ENCODE assay signal across 18 cellular contexts in the genomic region with DNA sequence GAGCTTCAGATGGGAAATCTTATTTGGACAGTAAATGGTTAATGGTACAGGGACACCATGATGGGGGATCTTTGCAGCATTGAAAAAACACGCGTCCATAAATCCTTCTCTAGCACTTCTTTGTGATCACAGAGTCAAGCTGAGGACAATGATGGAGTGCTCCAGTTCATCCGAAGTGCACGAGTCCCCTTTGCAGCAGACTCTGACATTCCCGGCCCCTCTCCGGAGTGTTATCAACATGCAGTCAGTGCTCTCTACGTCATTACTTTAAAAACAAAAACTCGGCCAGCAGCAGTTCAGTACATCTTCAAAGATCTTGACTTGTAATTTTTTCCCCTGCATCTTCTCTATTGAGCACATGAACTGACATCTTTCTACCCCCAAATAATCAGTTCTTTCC.
A peak's percentile ranks its signal among the peaks of the same experiment; 100 is the strongest.
DNase-seq lines count a peak whose midpoint lies in the region; ATAC-seq and TF ChIP-seq lines count a peak whose summit lies in the region.
"Had no signal": no experiment of that assay in that cellular context is flagged by ENCODE, and none has a peak within 500 bp of the region (broad histone marks: within the 10 kb centered on the region; RNA-seq: fewer than 3 reads in every experiment).

No MANE protein-coding gene starts in this region.

- in situ Hi-C loops in brain microvascular endothelial cell (cut with HindIII; ENCODE audit: low pct_ligation_motif_present, low sequenced_read_pairs), result no loop called here

- H4K20me1 ChIP-seq in GM23338 (replicated peaks; ENCODE audit: insufficient read depth), result no peaks in the 10 kb centered on the region
- H4K20me1 ChIP-seq in osteoblast (ENCODE audit: insufficient read depth, low read length), result no peaks in the 10 kb centered on the region

- no peak overlapping the region for H3K4me2 ChIP-seq in GM23338
- no peak overlapping the region for H3K4me2 ChIP-seq in osteoblast (ENCODE audit: insufficient read depth, low read length)

- no peak overlapping the region for H3K27ac Mint-ChIP-seq in GM23338
- H3K27ac Mint-ChIP-seq: activated CD8-positive, alpha-beta memory T cell treated with anti-CD3 and anti-CD28 coated beads, Interleukin-2, amount 10 ng/mL, durations not matched to agents 7 days and 5 days; CD14-positive monocyte; naive thymus-derived CD4-positive, alpha-beta T cell; stimulated activated effector memory CD8-positive, alpha-beta T cell treated with anti-CD3 and anti-CD28 coated beads, Interleukin-12 subunit alpha, Interleukin-12 subunit beta, amount 100 ng/mL, for 72 hours had no signal

- no peak for TF ChIP-seq CTCF in GM23338 (conservative IDR thresholded peaks at IDR 0.05; ENCODE audit: low read depth in 2 of 2)
- TF ChIP-seq CTCF in brain microvascular endothelial cell (IDR thresholded peaks at IDR 0.05; ENCODE audit: low read depth, low read length, missing control alignments), result no peak
- TF ChIP-seq CTCF in heart left ventricle (IDR thresholded peaks at IDR 0.05), result no peak
- TF ChIP-seq CTCF in osteoblast (IDR thresholded peaks at IDR 0.05; ENCODE audit: extremely low read depth, low read depth, low read length), result no peak

- ATAC-seq in GM23338, result no peak
- peak; percentile 60 to 78 (median 70) for ATAC-seq in heart left ventricle
- ATAC-seq in GM19455 (IDR thresholded peaks at IDR 0.05; ENCODE audit: unreplicated experiment), result no peak
- ATAC-seq in GM18907 (IDR thresholded peaks at IDR 0.05; ENCODE audit: unreplicated experiment), result no peak
- ATAC-seq: activated CD8-positive, alpha-beta memory T cell treated with anti-CD3 and anti-CD28 coated beads, Interleukin-2, amount 10 ng/mL, durations not matched to agents 7 days and 5 days; naive thymus-derived CD4-positive, alpha-beta T cell; stimulated activated effector memory CD8-positive, alpha-beta T cell treated with anti-CD3 and anti-CD28 coated beads, Interleukin-12 subunit alpha, Interleukin-12 subunit beta, amount 100 ng/mL, for 72 hours had no signal

- H3K4me1 ChIP-seq in GM23338 (ENCODE audit: insufficient read depth), result no peaks in the 10 kb centered on the region
- peaks cover 0 to 19% (median 8%) of the 10 kb centered on the region in 12 donors for H3K4me1 ChIP-seq in heart left ventricle
- H3K4me1 ChIP-seq in osteoblast (ENCODE audit: insufficient read depth, low read length), result peaks cover under 1% of the 10 kb centered on the region

- no peaks in the 10 kb centered on the region for H3K27me3 ChIP-seq in GM23338 (ENCODE audit: insufficient read depth)
- no peaks in the 10 kb centered on the region for H3K27me3 ChIP-seq in brain microvascular endothelial cell (replicated peaks)
- no peaks in the 10 kb centered on the region for H3K27me3 ChIP-seq in heart left ventricle
- H3K27me3 ChIP-seq in osteoblast (ENCODE audit: insufficient read depth, low read length), result no peaks in the 10 kb centered on the region

- H3K36me3 ChIP-seq in GM23338 (ENCODE audit: insufficient read depth) (no peaks in the 10 kb centered on the region; the same call in 1 of the 2 replicates), brain microvascular endothelial cell (replicated peaks) (peaks cover 3% of the 10 kb centered on the region), heart left ventricle (no peaks in the 10 kb centered on the region), osteoblast (ENCODE audit: insufficient read depth, low read length) (peaks cover 17% of the 10 kb centered on the region)

- H3K9me3 ChIP-seq in heart left ventricle (no peaks in the 10 kb centered on the region), osteoblast (ENCODE audit: low read depth, low read length) (no peaks in the 10 kb centered on the region)

- no peak for DNase-seq in GM23338 (ENCODE audit: low spot score)
- DNase-seq in brain microvascular endothelial cell, result peak; percentile 97
- DNase-seq in heart left ventricle, result peak in 1 of 5 donors; percentile 49
- DNase-seq in osteoblast (ENCODE audit: insufficient read length, low spot score, missing footprints), result peak; percentile 43
- no peak for DNase-seq in NCI-H345 treated with DMSO at 0.1 percent for 48 hours (lab: John Stamatoyannopoulos, UW; ENCODE audit: unreplicated experiment)
- DNase-seq in HEK293T (ENCODE audit: extremely low spot score), result no peak
- DNase-seq: activated CD4-positive, CD25-positive, alpha-beta regulatory T cell treated with anti-CD3 and anti-CD28 coated beads, Interleukin-2, amount 50 U/mL, for 72 hours; activated CD8-positive, alpha-beta memory T cell treated with anti-CD3 and anti-CD28 coated beads, Interleukin-2, amount 10 ng/mL, durations not matched to agents 7 days and 5 days; activated gamma-delta T cell; GDM1; naive thymus-derived CD4-positive, alpha-beta T cell; NCI-H1436 treated with DMSO at 0.1 percent for 48 hours; T1000; trophoblast cell had no signal

- H3K27ac ChIP-seq in GM23338 (ENCODE audit: low read depth), result 0 out of 2 replicates have a peak overlapping the region, but pooled peaks have one; percentile 16
- H3K27ac ChIP-seq in brain microvascular endothelial cell, result peak overlapping the region; percentile 94
- H3K27ac ChIP-seq in heart left ventricle, result peak overlapping the region in 1 of 12 donors; percentile 24
- no peak overlapping the region for H3K27ac ChIP-seq in osteoblast (ENCODE audit: low read depth, low read length)

- H3K79me2 ChIP-seq in GM23338 (replicated peaks; ENCODE audit: insufficient read depth) (no peaks in the 10 kb centered on the region), osteoblast (ENCODE audit: insufficient read depth, low read length) (no peaks in the 10 kb centered on the region)

- no peak for TF ChIP-seq POLR2A in heart left ventricle (IDR thresholded peaks at IDR 0.05)

- WGBS in heart left ventricle, 4 donors, result 22 to 29% (median 29%) methylated on average over 8 of the region's 8 CpGs

- peaks cover 1% of the 10 kb centered on the region for H3K27me3 Mint-ChIP-seq in GM23338 (ENCODE audit: insufficient read depth, low read depth, poor library complexity)
- H3K27me3 Mint-ChIP-seq: activated CD8-positive, alpha-beta memory T cell treated with anti-CD3 and anti-CD28 coated beads, Interleukin-2, amount 10 ng/mL, durations not matched to agents 7 days and 5 days; naive thymus-derived CD4-positive, alpha-beta T cell had no signal

- no peaks in the 10 kb centered on the region for H3F3A ChIP-seq in GM23338 (replicated peaks; ENCODE audit: low read depth)

- POLR2A ChIA-PET in HEK293T (lab: Yijun Ruan, JAX), result no interaction called here

- H3K4me3 ChIP-seq in GM23338, result no peak overlapping the region
- no peak overlapping the region for H3K4me3 ChIP-seq in brain microvascular endothelial cell (ENCODE audit: low read depth, low read length)
- peak overlapping the region in 1 of 12 donors; percentile 13 for H3K4me3 ChIP-seq in heart left ventricle
- no peak overlapping the region for H3K4me3 ChIP-seq in osteoblast (ENCODE audit: insufficient read depth, low read length)

- H3K36me3 Mint-ChIP-seq in GM23338 (ENCODE audit: low read depth), result peaks cover 20% of the 10 kb centered on the region

- no peak overlapping the region for H2AFZ ChIP-seq in GM23338
- H2AFZ ChIP-seq in osteoblast (ENCODE audit: low read length), result no peak overlapping the region

- no peak overlapping the region for H3K4me3 Mint-ChIP-seq in GM23338
- H3K4me3 Mint-ChIP-seq: activated CD8-positive, alpha-beta memory T cell treated with anti-CD3 and anti-CD28 coated beads, Interleukin-2, amount 10 ng/mL, durations not matched to agents 7 days and 5 days; CD14-positive monocyte; naive thymus-derived CD4-positive, alpha-beta T cell; stimulated activated effector memory CD8-positive, alpha-beta T cell treated with anti-CD3 and anti-CD28 coated beads, Interleukin-12 subunit alpha, Interleukin-12 subunit beta, amount 100 ng/mL, for 72 hours had no signal

- H3K9me2 ChIP-seq in GM23338 (ENCODE audit: insufficient read depth), result no peaks in the 10 kb centered on the region

- H3K9me3 Mint-ChIP-seq in GM23338, result no peaks in the 10 kb centered on the region
- H3K9me3 Mint-ChIP-seq: CD14-positive monocyte; naive thymus-derived CD4-positive, alpha-beta T cell; stimulated activated effector memory CD8-positive, alpha-beta T cell treated with anti-CD3 and anti-CD28 coated beads, Interleukin-12 subunit alpha, Interleukin-12 subunit beta, amount 100 ng/mL, for 72 hours had no signal

- CTCF ChIA-PET in HEK293T (lab: Yijun Ruan, JAX), result interaction anchor here (0.7 to 1.2 kb wide), 3 partner anchors 189 to 353 kb away, joined by 3 to 7 read pairs (median 4); no protein-coding TSS in a partner anchor

- H3K4me1 Mint-ChIP-seq in GM23338, result no peaks in the 10 kb centered on the region
- H3K4me1 Mint-ChIP-seq: activated CD8-positive, alpha-beta memory T cell treated with anti-CD3 and anti-CD28 coated beads, Interleukin-2, amount 10 ng/mL, durations not matched to agents 7 days and 5 days; naive thymus-derived CD4-positive, alpha-beta T cell; stimulated activated effector memory CD8-positive, alpha-beta T cell treated with anti-CD3 and anti-CD28 coated beads, Interleukin-12 subunit alpha, Interleukin-12 subunit beta, amount 100 ng/mL, for 72 hours had no signal

- intact Hi-C loops in heart left ventricle (cut with DNase I), result no loop called here

TF ChIP-seq in HEK293T, 16 proteins besides CTCF, POLR2A, EP300 and RAD21:
- TF ChIP-seq FOXM1 (IDR thresholded peaks at IDR 0.05; ENCODE audit: borderline replicate concordance), result no peak
- TF ChIP-seq ZNF384 (IDR thresholded peaks at IDR 0.05), result no peak
- no peak for TF ChIP-seq FOXA1 (IDR thresholded peaks at IDR 0.05)

Comparison
In these comparisons a context has a peak if more than half of its experiments do, and no peak if none do; other contexts are left out.
1. ATAC-seq: peak in heart left ventricle (4 of 4); none in GM23338 (single experiment), GM19455 (single experiment) and GM18907 (single experiment).
2. DNase-seq: peak in brain microvascular endothelial cell (single experiment) and osteoblast (single experiment); none in GM23338 (single experiment), NCI-H345 treated with DMSO at 0.1 percent for 48 hours (single experiment) and HEK293T (single experiment).